ENCODE assay signal across 8 cellular contexts in genomic region chr11:65354265-65355012, GRCh38. TPM values are rescaled to one million over a fixed set of nuclear protein-coding genes. Genes with fewer than 3 reads are reported as not detected.
DNase-seq lines count a peak whose midpoint lies in the region; ATAC-seq and TF ChIP-seq lines count a peak whose summit lies in the region.

Gene TIGD3, plus strand, starts transcription at chr11:65354751. Its CDS starts 1,058 bp downstream, at chr11:65355809.

- CTCF ChIA-PET in OCI-LY7 (lab: Charles Lee; ENCODE audit: unreplicated experiment) = no interaction called here

- peak within 1 kb of the TSS; percentile 84 for H3K4me2 ChIP-seq in OCI-LY7 (ENCODE audit: low read length)

- H3K9ac ChIP-seq in mucosa of rectum (ENCODE audit: low read depth in 1 of 2, low read length in 2 of 2) = peak within 1 kb of the TSS; percentile 63 to 65

- H3K27ac ChIP-seq in OCI-LY7 (ENCODE audit: low read depth, low read length, poor library complexity, severe bottlenecking) (no peak within 1 kb of the TSS), mucosa of rectum (ENCODE audit: low read depth in 2 of 2, low read length in 2 of 2) (peak within 1 kb of the TSS; percentile 56 to 72)

- peaks cover 3% of the 10 kb centered on the region for H3K27me3 Mint-ChIP-seq in IgD-negative memory B cell

- H3K36me3 ChIP-seq in OCI-LY7 (ENCODE audit: insufficient read depth, low read length) (peaks cover 35% of the 10 kb centered on the region), mucosa of rectum (ENCODE audit: control insufficient read depth in 2 of 2, insufficient read depth in 2 of 2, low read length in 2 of 2) (peaks cover 20 to 22% of the 10 kb centered on the region in 2 donors)

- peak within 1 kb of the TSS; percentile 76 for H2AFZ ChIP-seq in OCI-LY7 (ENCODE audit: low read length)

- H3K4me1 Mint-ChIP-seq in IgD-negative memory B cell = peaks cover 0 to 9% (median 5%) of the 10 kb centered on the region in 3 donors

- H3K4me3 ChIP-seq in OCI-LY7 (ENCODE audit: low read depth, low read length, poor library complexity, severe bottlenecking) (peak within 1 kb of the TSS; percentile 73), epithelial cell of proximal tubule (ENCODE audit: low read depth, low read length) (peak within 1 kb of the TSS; percentile 61), mucosa of rectum (ENCODE audit: low read length in 2 of 2) (peak within 1 kb of the TSS; percentile 76 to 84)

- no peaks in the 10 kb centered on the region for H4K20me1 ChIP-seq in OCI-LY7 (ENCODE audit: insufficient read depth, low read length)

- no peaks in the 10 kb centered on the region for H3K79me2 ChIP-seq in OCI-LY7 (ENCODE audit: insufficient read depth, low read depth, low read length)

- no peaks in the 10 kb centered on the region for H3K9me3 Mint-ChIP-seq in IgD-negative memory B cell

- POLR2A ChIA-PET in OCI-LY7 (lab: Charles Lee) = no interaction called here

- intact Hi-C loops in OCI-LY7 (cut with micrococcal nuclease; ENCODE audit: unreplicated experiment) = no loop called here

- TF ChIP-seq CTCF in OCI-LY7 (conservative IDR thresholded peaks at IDR 0.05; ENCODE audit: low read length) = 0 out of 2 replicates have a peak, but pooled peaks have one; percentile 14
- TF ChIP-seq CTCF in epithelial cell of proximal tubule (conservative IDR thresholded peaks at IDR 0.05; ENCODE audit: low read depth, low read length) = no peak

- DNase-seq in DMS 273 treated with DMSO at 0.1 percent for 48 hours (lab: John Stamatoyannopoulos, UW) (peak; percentile 85), OCI-LY7 (ENCODE audit: low spot score) (peak; percentile 98), activated T-cell treated with anti-CD3 and anti-CD28 coated beads for 4 hours (peak; percentile 95), epithelial cell of proximal tubule (ENCODE audit: low read depth) (peak; percentile 27)
- DNase-seq in stimulated activated CD8-positive, alpha-beta memory T cell treated with anti-CD3 and anti-CD28 coated beads, Interleukin-4, amount 100 ng/mL, for 24 hours (ENCODE audit: low read depth) = peak; percentile 98

- no TSS peak for BruUV-seq in OCI-LY7 (replicated peaks; lab: Mats Ljungman, UMichigan)

- ATAC-seq in GM21529 (IDR thresholded peaks at IDR 0.05; ENCODE audit: unreplicated experiment) = peak; percentile 87

- no peaks in the 10 kb centered on the region for H3K36me3 Mint-ChIP-seq in IgD-negative memory B cell

- peak within 1 kb of the TSS; percentile 71 to 90 (median 80) for H3K27ac Mint-ChIP-seq in IgD-negative memory B cell

- peak within 1 kb of the TSS; percentile 83 to 98 (median 94) for H3K4me3 Mint-ChIP-seq in IgD-negative memory B cell

- no peaks in the 10 kb centered on the region for H3K9me2 ChIP-seq in OCI-LY7 (ENCODE audit: insufficient read depth, low read length)

- H3K9me3 ChIP-seq in OCI-LY7 (ENCODE audit: low read length) (no peaks in the 10 kb centered on the region), mucosa of rectum (ENCODE audit: control insufficient read depth in 2 of 2, low read length in 2 of 2) (no peaks in the 10 kb centered on the region)

- H3K4me1 ChIP-seq in OCI-LY7 (ENCODE audit: insufficient read depth, low read length, poor library complexity, severe bottlenecking) (peaks cover 10% of the 10 kb centered on the region), mucosa of rectum (ENCODE audit: control insufficient read depth in 2 of 2, insufficient read depth in 2 of 2, low read length in 2 of 2) (peaks cover 15 to 18% of the 10 kb centered on the region in 2 donors)

- peaks cover 0 to 7% of the 10 kb centered on the region in 2 donors for H3K27me3 ChIP-seq in mucosa of rectum (ENCODE audit: control insufficient read depth in 2 of 2, insufficient read depth in 2 of 2, low read length in 2 of 2)

RNA-seq across cellular contexts. Expression of gene TIGD3, which starts in this region (rescaled TPM):
- polyA plus RNA-seq in IgD-negative memory B cell = 2.3 TPM
- total RNA-seq in OCI-LY7 (2014; rRNA removed; shearing (Covaris generic)) = 2.2 and 2.7 TPM in 2 replicates
- 2.0 TPM in 2 replicates for total RNA-seq in OCI-LY7 (2022)
- total RNA-seq in epithelial cell of proximal tubule = 0.75 and 1.2 TPM in 2 replicates

Comparison
In these comparisons a context has a peak if more than half of its experiments do, and no peak if none do; other contexts are left out.
1. DNase-seq: peak in every context shown above with its lines; median percentile 98 in OCI-LY7; 98 in stimulated activated CD8-positive, alpha-beta memory T cell treated with anti-CD3 and anti-CD28 coated beads, Interleukin-4, amount 100 ng/mL, for 24 hours; 95 in activated T-cell treated with anti-CD3 and anti-CD28 coated beads for 4 hours; 85 in DMS 273 treated with DMSO at 0.1 percent for 48 hours; 27 in epithelial cell of proximal tubule.